In the genomic region with DNA sequence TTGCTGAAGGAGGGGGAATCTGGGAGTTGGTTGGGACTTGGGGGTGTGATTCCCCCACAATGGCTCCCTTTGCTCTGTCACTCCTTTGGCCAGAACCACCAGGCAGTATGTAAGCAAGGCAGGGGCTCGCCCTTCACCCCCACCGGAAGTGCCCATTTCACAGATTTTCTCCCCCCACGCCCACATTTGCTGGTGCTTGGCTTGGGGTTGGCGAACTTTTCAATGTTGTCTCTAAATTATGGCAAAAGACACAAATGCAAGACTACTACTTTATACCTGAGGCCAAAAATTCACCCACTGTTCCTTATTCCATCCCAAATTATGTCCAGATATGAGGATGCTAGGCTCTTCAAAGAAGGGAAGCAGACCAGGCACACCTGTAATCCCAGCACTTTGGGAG, we compare ENCODE assay signal across 5 cellular contexts.
"Had no signal": no experiment of that assay in that cellular context is flagged by ENCODE, and none has a peak within 500 bp of the region (broad histone marks: within the 10 kb centered on the region; RNA-seq: fewer than 3 reads in every experiment).

No MANE protein-coding gene starts in this region.

- H3K27ac Mint-ChIP-seq: GM23338, H9, IgD-negative memory B cell had no signal

- DNase-seq: H9, HCEC 1CT, KBM-7 had no signal

- H2AFZ ChIP-seq: GM23338 had no signal

- ATAC-seq: GM23338 had no signal

- H3K4me3 ChIP-seq: GM23338 had no signal

- H3K4me1 Mint-ChIP-seq: GM23338 had no signal

- H3K4me2 ChIP-seq: GM23338 had no signal

- H3K4me3 Mint-ChIP-seq: GM23338, H9 had no signal
